10 cellular contexts compared by ENCODE assay signal in the genomic region with DNA sequence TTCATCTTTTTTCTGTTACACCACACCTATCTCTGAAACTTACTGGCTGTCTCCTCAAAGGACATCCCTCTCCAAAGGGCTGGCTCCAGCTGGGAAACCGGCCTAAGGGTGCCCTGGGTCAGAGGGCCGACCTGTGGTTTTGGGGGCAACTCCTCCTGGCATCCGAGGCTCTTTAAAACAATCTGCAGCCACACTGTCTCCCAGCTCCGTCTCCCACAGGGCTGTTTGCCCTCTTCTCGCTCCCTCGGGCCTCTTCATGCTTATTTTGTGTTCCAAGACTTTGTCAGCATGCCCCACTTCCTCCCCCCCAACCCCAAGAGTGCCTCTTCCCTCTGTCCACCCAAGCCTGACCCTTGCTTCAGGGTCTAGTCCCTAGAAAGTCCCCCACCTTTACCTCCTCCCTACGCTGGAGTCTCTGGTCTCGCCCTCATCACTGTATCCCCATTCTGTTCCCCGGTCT. TPM values are rescaled to one million over a fixed set of nuclear protein-coding genes. Genes with fewer than 3 reads are reported as not detected.
DNase-seq lines count a peak whose midpoint lies in the region; ATAC-seq and TF ChIP-seq lines count a peak whose summit lies in the region.
"Had no signal": no experiment of that assay in that cellular context is flagged by ENCODE, and none has a peak within 500 bp of the region (broad histone marks: within the 10 kb centered on the region; RNA-seq: fewer than 3 reads in every experiment).

No MANE protein-coding gene starts in this region.

- H2AFZ ChIP-seq in GM23338, result no peak overlapping the region

- H3K27ac Mint-ChIP-seq in GM23338, result no peak overlapping the region
- peak overlapping the region; percentile 97 for H3K27ac Mint-ChIP-seq in activated naive CD8-positive, alpha-beta T cell

- H4K20me1 ChIP-seq in BLaER1 treated with 17β-estradiol and CSF1 and Interleukin-3, amounts not matched to agents 10 nM and 100 nM, result peaks cover 17 to 32% (median 28%) of the 10 kb centered on the region in 11 experiments; a peak in 21 of 22 replicates
- H4K20me1 ChIP-seq in GM23338 (replicated peaks; ENCODE audit: insufficient read depth), result peaks cover 10% of the 10 kb centered on the region; the same call in 1 of the 2 replicates

- H3K9me3 Mint-ChIP-seq in GM23338, result no peaks in the 10 kb centered on the region
- H3K9me3 Mint-ChIP-seq in activated naive CD8-positive, alpha-beta T cell (ENCODE audit: low read depth), result no peaks in the 10 kb centered on the region

- peaks cover 75 to 92% (median 84%) of the 10 kb centered on the region in 10 experiments for H3K4me1 ChIP-seq in BLaER1 treated with 17β-estradiol and CSF1 and Interleukin-3, amounts not matched to agents 10 nM and 100 nM
- H3K4me1 ChIP-seq in GM23338 (ENCODE audit: insufficient read depth) (peaks cover 15% of the 10 kb centered on the region), mucosa of rectum (ENCODE audit: control insufficient read depth in 2 of 2, insufficient read depth in 2 of 2, low read length in 2 of 2) (peaks cover 59 to 68% of the 10 kb centered on the region in 2 donors)

- H3K27ac ChIP-seq in BLaER1 treated with 17β-estradiol and CSF1 and Interleukin-3, amounts not matched to agents 10 nM and 100 nM, result peak overlapping the region; percentile 98 to 100 (median 100)
- H3K27ac ChIP-seq in GM23338 (ENCODE audit: low read depth) (no peak overlapping the region), mucosa of rectum (ENCODE audit: low read depth in 2 of 2, low read length in 2 of 2) (peak overlapping the region; percentile 80 to 86)

- ATAC-seq in GM23338 (no peak), HG03139 (IDR thresholded peaks at IDR 0.05; ENCODE audit: unreplicated experiment) (no peak), GM19023 (IDR thresholded peaks at IDR 0.05; ENCODE audit: unreplicated experiment) (no peak)

- TF ChIP-seq CTCF in GM23338 (conservative IDR thresholded peaks at IDR 0.05; ENCODE audit: low read depth in 2 of 2), result no peak

- peaks cover 26% of the 10 kb centered on the region for H3K27me3 Mint-ChIP-seq in GM23338 (ENCODE audit: insufficient read depth, low read depth, poor library complexity)
- no peaks in the 10 kb centered on the region for H3K27me3 Mint-ChIP-seq in activated naive CD8-positive, alpha-beta T cell

- H3K79me2 ChIP-seq in GM23338 (replicated peaks; ENCODE audit: insufficient read depth), result peaks cover 5% of the 10 kb centered on the region

- no peaks in the 10 kb centered on the region for H3K9me2 ChIP-seq in GM23338 (ENCODE audit: insufficient read depth)

- H3K36me3 Mint-ChIP-seq in GM23338 (ENCODE audit: low read depth), result no peaks in the 10 kb centered on the region
- no peaks in the 10 kb centered on the region for H3K36me3 Mint-ChIP-seq in activated naive CD8-positive, alpha-beta T cell

- H3K27me3 ChIP-seq in BLaER1 treated with 17β-estradiol and CSF1 and Interleukin-3, amounts not matched to agents 10 nM and 100 nM, result no peaks in the 10 kb centered on the region
- H3K27me3 ChIP-seq in GM23338 (ENCODE audit: insufficient read depth) (peaks cover 19% of the 10 kb centered on the region), mucosa of rectum (ENCODE audit: control insufficient read depth in 2 of 2, insufficient read depth in 2 of 2, low read length in 2 of 2) (no peaks in the 10 kb centered on the region)

- H3K4me3 ChIP-seq in BLaER1 treated with 17β-estradiol and CSF1 and Interleukin-3, amounts not matched to agents 10 nM and 100 nM, result peak overlapping the region; percentile 76 to 92 (median 82); a peak in 19 of 20 replicates
- H3K4me3 ChIP-seq in GM23338, result no peak overlapping the region
- H3K4me3 ChIP-seq in mucosa of rectum (ENCODE audit: low read length in 2 of 2), result peak overlapping the region; percentile 22 to 76

- peaks cover 41% of the 10 kb centered on the region for H3K4me1 Mint-ChIP-seq in GM23338
- H3K4me1 Mint-ChIP-seq in activated naive CD8-positive, alpha-beta T cell (ENCODE audit: low read depth), result peaks cover 70% of the 10 kb centered on the region

- peak overlapping the region; percentile 77; the same call in 2 of the 3 replicates for H3K4me3 Mint-ChIP-seq in GM23338
- H3K4me3 Mint-ChIP-seq in activated naive CD8-positive, alpha-beta T cell, result peak overlapping the region; percentile 93

- H3K36me3 ChIP-seq in BLaER1 treated with 17β-estradiol and CSF1 and Interleukin-3, amounts not matched to agents 10 nM and 100 nM, result peaks cover 0 to 18% (median 8%) of the 10 kb centered on the region in 11 experiments; a peak in 11 of 22 replicates
- H3K36me3 ChIP-seq in GM23338 (ENCODE audit: insufficient read depth), result no peaks in the 10 kb centered on the region
- peaks cover 5 to 6% of the 10 kb centered on the region in 2 donors for H3K36me3 ChIP-seq in mucosa of rectum (ENCODE audit: control insufficient read depth in 2 of 2, insufficient read depth in 2 of 2, low read length in 2 of 2)

- no peaks in the 10 kb centered on the region for H3K9me3 ChIP-seq in BLaER1 treated with 17β-estradiol and CSF1 and Interleukin-3, amounts not matched to agents 10 nM and 100 nM (replicated peaks in 1 of 11)
- no peaks in the 10 kb centered on the region for H3K9me3 ChIP-seq in mucosa of rectum (ENCODE audit: control insufficient read depth in 2 of 2, low read length in 2 of 2)

- no peaks in the 10 kb centered on the region for H3F3A ChIP-seq in GM23338 (replicated peaks; ENCODE audit: low read depth)

- DNase-seq in GM23338 (ENCODE audit: low spot score) (no peak), germinal center (ENCODE audit: low spot score) (no peak), medulla oblongata (ENCODE audit: extremely low spot score) (no peak)
- DNase-seq: posterior cingulate gyrus had no signal

- peak overlapping the region; percentile 98 to 100 (median 99) for H3K9ac ChIP-seq in BLaER1 treated with 17β-estradiol and CSF1 and Interleukin-3, amounts not matched to agents 10 nM and 100 nM
- peak overlapping the region; percentile 27 to 32 for H3K9ac ChIP-seq in mucosa of rectum (ENCODE audit: low read depth in 1 of 2, low read length in 2 of 2)

- peak overlapping the region; percentile 94 to 100 (median 98) for H3K4me2 ChIP-seq in BLaER1 treated with 17β-estradiol and CSF1 and Interleukin-3, amounts not matched to agents 10 nM and 100 nM
- peak overlapping the region; percentile 99; the same call in 1 of the 2 replicates for H3K4me2 ChIP-seq in GM23338

TF ChIP-seq in GM23338, 12 proteins besides CTCF, POLR2A, EP300 and RAD21 (continues in another document):
- TF ChIP-seq ZNF331 (CRISPR knock-in tag; IDR thresholded peaks at IDR 0.05; ENCODE audit: low read depth), result no peak
- no peak for TF ChIP-seq ZNF114 (CRISPR knock-in tag; IDR thresholded peaks at IDR 0.05)
- TF ChIP-seq POLR2AphosphoS5 (IDR thresholded peaks at IDR 0.05; ENCODE audit: low read depth), result no peak
- no peak for TF ChIP-seq REST (IDR thresholded peaks at IDR 0.05; ENCODE audit: unreplicated experiment)
- no peak for TF ChIP-seq JUNB (IDR thresholded peaks at IDR 0.05; ENCODE audit: unreplicated experiment)
- no peak for TF ChIP-seq EZH2 (IDR thresholded peaks at IDR 0.05; ENCODE audit: low read depth, unreplicated experiment)
- TF ChIP-seq CREB1 (CRISPR knock-in tag; IDR thresholded peaks at IDR 0.05; ENCODE audit: low read depth), result no peak
- no peak for TF ChIP-seq NANOG (IDR thresholded peaks at IDR 0.05; ENCODE audit: borderline replicate concordance)
- TF ChIP-seq EZH2phosphoT487 (IDR thresholded peaks at IDR 0.05; ENCODE audit: unreplicated experiment), result no peak

RNA-seq across cellular contexts. Expression of gene CSK, which starts 1.3 kb away (rescaled TPM):
- total RNA-seq in GM23338 (2014; rRNA removed; shearing (Covaris generic)), result 27.5 and 29.9 TPM in 2 replicates
- 13.6 and 16.5 TPM in 2 replicates for polyA plus RNA-seq in GM23338 (2016; fragmentation: Nextera tagmentation; extraction: Ambion mirVana)

RNA-seq across cellular contexts. Expression of gene CYP1A2, which starts 31.9 kb away (rescaled TPM):
- not detected in 2 replicates for total RNA-seq in GM23338 (2014; rRNA removed; shearing (Covaris generic))
- polyA plus RNA-seq in GM23338 (2016; fragmentation: Nextera tagmentation; extraction: Ambion mirVana), result not detected in 2 replicates
- total RNA-seq: RPMI7951 had no signal

RNA-seq across cellular contexts. Expression of gene LMAN1L, which starts 32.1 kb away (rescaled TPM):
- not detected in 2 replicates for total RNA-seq in GM23338 (2014; rRNA removed; shearing (Covaris generic))
- polyA plus RNA-seq in GM23338 (2016; fragmentation: Nextera tagmentation; extraction: Ambion mirVana), result not detected in 2 replicates
- total RNA-seq: RPMI7951 had no signal

RNA-seq across cellular contexts. Expression of gene CPLX3, which starts 45.9 kb away (rescaled TPM):
- 0.62 and 0.66 TPM in 2 replicates for total RNA-seq in GM23338 (2014; rRNA removed; shearing (Covaris generic))
- 0.21 TPM in 1 of 2 replicates, not detected in the other for polyA plus RNA-seq in GM23338 (2016; fragmentation: Nextera tagmentation; extraction: Ambion mirVana)
- total RNA-seq: RPMI7951 had no signal

RNA-seq across cellular contexts. Expression of gene CYP1A1, which starts 55.2 kb away (rescaled TPM):
- 0.50 and 1.4 TPM in 2 replicates for total RNA-seq in GM23338 (2014; rRNA removed; shearing (Covaris generic))
- 0.16 and 0.21 TPM in 2 replicates for polyA plus RNA-seq in GM23338 (2016; fragmentation: Nextera tagmentation; extraction: Ambion mirVana)
